21 cellular contexts compared by ENCODE assay signal in the genomic region with DNA sequence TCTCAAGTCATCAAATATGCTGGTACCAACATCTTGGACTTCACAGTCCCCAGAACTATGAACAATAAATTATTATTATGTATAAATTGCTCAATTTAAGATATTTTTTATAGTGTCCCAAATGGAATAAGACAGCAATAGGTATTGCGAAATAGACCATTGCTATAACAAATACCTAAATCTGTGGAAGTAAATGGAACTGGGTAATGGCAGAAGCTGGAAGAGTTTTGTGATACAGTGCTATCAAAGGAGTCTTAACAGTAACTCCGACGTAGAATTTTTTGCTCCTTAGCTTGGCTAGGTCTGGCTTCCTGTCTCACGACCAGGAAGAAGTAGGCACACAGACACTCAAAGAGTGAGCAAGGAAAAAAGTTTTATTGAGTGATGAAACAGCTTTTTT.
DNase-seq lines count a peak whose midpoint lies in the region; ATAC-seq, FAIRE-seq and TF ChIP-seq lines count a peak whose summit lies in the region.
"Had no signal": no experiment of that assay in that cellular context is flagged by ENCODE, and none has a peak within 500 bp of the region (broad histone marks: within the 10 kb centered on the region; RNA-seq: fewer than 3 reads in every experiment).

No MANE protein-coding gene starts in this region.

- H3K4me1 Mint-ChIP-seq in activated T-cell treated with anti-CD3 and anti-CD28 coated beads, Interleukin-2, amount 50 U/mL, for 72 hours (ENCODE audit: low read depth): no peaks in the 10 kb centered on the region
- H3K4me1 Mint-ChIP-seq: CD14-positive monocyte; CD8-positive, alpha-beta memory T cell had no signal

- H3K27me3 Mint-ChIP-seq in activated T-cell treated with anti-CD3 and anti-CD28 coated beads, Interleukin-2, amount 50 U/mL, for 72 hours (ENCODE audit: low read depth): no peaks in the 10 kb centered on the region
- H3K27me3 Mint-ChIP-seq: CD4-positive, alpha-beta T cell; CD8-positive, alpha-beta memory T cell had no signal

- H2AFZ ChIP-seq in ACC112 (ENCODE audit: low read length, unreplicated experiment) (peak overlapping the region; percentile 25), K562 (ENCODE audit: low read depth, low read length) (no peak overlapping the region)

- no peaks in the 10 kb centered on the region for H4K20me1 ChIP-seq in K562 (replicated peaks; ENCODE audit: control insufficient read depth, insufficient read depth, low read length)
- H4K20me1 ChIP-seq: BLaER1 treated with 17β-estradiol and CSF1 and Interleukin-3, amounts not matched to agents 10 nM and 100 nM had no signal

- TF ChIP-seq RAD21 in Ishikawa (IDR thresholded peaks at IDR 0.05; ENCODE audit: low read depth) (no peak), K562 (CRISPR knock-in tag; conservative IDR thresholded peaks at IDR 0.05 in 1 of 2, IDR thresholded peaks at IDR 0.05 in 1 of 2) (no peak)

- in situ Hi-C loops in K562 (cut with MboI): no loop called here
- in situ Hi-C loops in GM13977 (cut with MboI; ENCODE audit: low pct_unique_long_range_greater_than_20kb, low sequenced_read_pairs, unreplicated experiment): no loop called here

- TF ChIP-seq EP300 in Ishikawa (IDR thresholded peaks at IDR 0.05; ENCODE audit: borderline replicate concordance) (no peak), K562 (IDR thresholded peaks at IDR 0.05; ENCODE audit: low read length) (no peak)

- TF ChIP-seq CTCF in K562 (IDR thresholded peaks at IDR 0.05 in 2 of 3, conservative IDR thresholded peaks at IDR 0.05 in 1 of 3; ENCODE audit: insufficient read depth in 2 of 3, low read depth in 1 of 3, low read length in 3 of 3): no peak
- no peak for TF ChIP-seq CTCF in GM13977 (IDR thresholded peaks at IDR 0.05; ENCODE audit: extremely low read depth, insufficient read depth, missing control alignments)

- no peak overlapping the region for H3K4me2 ChIP-seq in K562 (ENCODE audit: insufficient read depth, low read length)
- H3K4me2 ChIP-seq: BLaER1 treated with 17β-estradiol and CSF1 and Interleukin-3, amounts not matched to agents 10 nM and 100 nM had no signal

- ATAC-seq in K562: no peak
- no peak for ATAC-seq in activated T-cell treated with anti-CD3 and anti-CD28 coated beads, Interleukin-2, amount 50 U/mL, for 72 hours (replicated peaks in 1 of 2)
- ATAC-seq: GM12878 had no signal

- H3K4me1 ChIP-seq in ACC112 (ENCODE audit: control insufficient read depth, insufficient read depth, low read length, unreplicated experiment) (no peaks in the 10 kb centered on the region), K562 (replicated peaks in 1 of 2; ENCODE audit: control insufficient read depth in 2 of 2, insufficient read depth in 2 of 2, low read length in 2 of 2) (no peaks in the 10 kb centered on the region), small intestine (ENCODE audit: control insufficient read depth in 2 of 2, insufficient read depth in 1 of 2, low read depth in 1 of 2, low read length in 1 of 2) (no peaks in the 10 kb centered on the region)
- H3K4me1 ChIP-seq: BE2C; BLaER1 treated with 17β-estradiol and CSF1 and Interleukin-3, amounts not matched to agents 10 nM and 100 nM had no signal

- H3K4me3 Mint-ChIP-seq in activated T-cell treated with anti-CD3 and anti-CD28 coated beads, Interleukin-2, amount 50 U/mL, for 72 hours: no peak overlapping the region
- H3K4me3 Mint-ChIP-seq: CD14-positive monocyte; CD4-positive, alpha-beta T cell; CD8-positive, alpha-beta memory T cell had no signal

- peaks cover 4% of the 10 kb centered on the region in 2 donors for H3K9me3 Mint-ChIP-seq in activated T-cell treated with anti-CD3 and anti-CD28 coated beads, Interleukin-2, amount 50 U/mL, for 72 hours

- FAIRE-seq in K562 (lab: Jason Lieb, UNC) (no peak), small intestine (lab: Jason Lieb, UNC) (no peak)
- FAIRE-seq: GM12878 had no signal

- H3K9me3 ChIP-seq in K562 (replicated peaks; ENCODE audit: control insufficient read depth, insufficient read depth, low read depth, low read length): no peaks in the 10 kb centered on the region
- H3K9me3 ChIP-seq in small intestine (ENCODE audit: control insufficient read depth, low read depth): no peaks in the 10 kb centered on the region
- H3K9me3 ChIP-seq: BE2C; BLaER1 treated with 17β-estradiol and CSF1 and Interleukin-3, amounts not matched to agents 10 nM and 100 nM had no signal

- H3K9ac ChIP-seq in K562 (ENCODE audit: insufficient read depth in 1 of 2, low read depth in 2 of 2, low read length in 2 of 2): no peak overlapping the region
- H3K9ac ChIP-seq: BLaER1 treated with 17β-estradiol and CSF1 and Interleukin-3, amounts not matched to agents 10 nM and 100 nM had no signal

- intact Hi-C loops in K562 (cut with micrococcal nuclease): no loop called here

- H3K4me3 ChIP-seq in ACC112 (ENCODE audit: low read depth, low read length) (no peak overlapping the region), K562 (no peak overlapping the region), small intestine (ENCODE audit: low read depth in 1 of 2, low read length in 2 of 2) (no peak overlapping the region)
- H3K4me3 ChIP-seq: BLaER1 treated with 17β-estradiol and CSF1 and Interleukin-3, amounts not matched to agents 10 nM and 100 nM; GM12878 had no signal

- H3K36me3 ChIP-seq in ACC112 (ENCODE audit: insufficient read depth, low read length) (no peaks in the 10 kb centered on the region), K562 (ENCODE audit: control insufficient read depth, insufficient read depth, low read length) (no peaks in the 10 kb centered on the region), small intestine (ENCODE audit: control insufficient read depth in 2 of 2, insufficient read depth in 2 of 2, low read length in 2 of 2) (no peaks in the 10 kb centered on the region)
- H3K36me3 ChIP-seq: BE2C; BLaER1 treated with 17β-estradiol and CSF1 and Interleukin-3, amounts not matched to agents 10 nM and 100 nM had no signal

- H3K27me3 ChIP-seq in ACC112 (ENCODE audit: insufficient read depth, low read length) (no peaks in the 10 kb centered on the region), K562 (ENCODE audit: control insufficient read depth in 2 of 2, insufficient read depth in 2 of 2, low read length in 2 of 2) (no peaks in the 10 kb centered on the region), small intestine (ENCODE audit: control insufficient read depth in 2 of 2, insufficient read depth in 2 of 2, low read length in 2 of 2) (no peaks in the 10 kb centered on the region)
- H3K27me3 ChIP-seq: BE2C; BLaER1 treated with 17β-estradiol and CSF1 and Interleukin-3, amounts not matched to agents 10 nM and 100 nM had no signal

- H3K27ac Mint-ChIP-seq in activated T-cell treated with anti-CD3 and anti-CD28 coated beads, Interleukin-2, amount 50 U/mL, for 72 hours: no peak overlapping the region
- H3K27ac Mint-ChIP-seq: CD14-positive monocyte; CD4-positive, alpha-beta T cell; CD8-positive, alpha-beta memory T cell had no signal

- 0% methylated on average over 4 of the region's 4 CpGs for WGBS in K562 (ENCODE audit: insufficient coverage, low coverage, missing lambda C conversion rate)
- WGBS in small intestine, 3 donors: 79 to 87% (median 84%) methylated on average over 4 of the region's 4 CpGs

- H3K9me1 ChIP-seq in K562 (ENCODE audit: control insufficient read depth, insufficient read depth, low read length): no peaks in the 10 kb centered on the region

- POLR2A ChIA-PET in K562 (lab: Yijun Ruan, JAX): interaction anchor here (0.9 kb wide), 1 partner anchor 12 kb away, joined by 3 read pairs; no protein-coding TSS in a partner anchor

- CTCF ChIA-PET in K562 (lab: Yijun Ruan, JAX; ENCODE audit: low intra/inter-chr PET ratio): no interaction called here

- DNase-seq in K562 (ENCODE audit: extremely low read depth in 1 of 4, low spot score in 3 of 4) (no peak), GM13977 (ENCODE audit: low spot score) (no peak), small intestine (no peak)
- DNase-seq in activated T-cell treated with anti-CD3 and anti-CD28 coated beads, Interleukin-2, amount 50 U/mL, for 72 hours: no peak
- DNase-seq: ACHN; AML-193; BE2C; CD4-positive, alpha-beta T cell; CD8-positive, alpha-beta memory T cell; DMS 273 treated with DMSO at 0.1 percent for 48 hours; DMS79; EL; GDM1; GOT3; H7; HCEC 1CT had no signal

- BruUV-seq in K562 (replicated peaks; lab: Mats Ljungman, UMichigan): no TSS peak

- no peaks in the 10 kb centered on the region for H3K79me2 ChIP-seq in ACC112 (ENCODE audit: control insufficient read depth, insufficient read depth, low read length, unreplicated experiment)
- H3K79me2 ChIP-seq in K562 (ENCODE audit: control insufficient read depth, insufficient read depth, low read length): no peaks in the 10 kb centered on the region

- H3K36me3 Mint-ChIP-seq in activated T-cell treated with anti-CD3 and anti-CD28 coated beads, Interleukin-2, amount 50 U/mL, for 72 hours (ENCODE audit: insufficient read depth in 2 of 2): no peaks in the 10 kb centered on the region
- H3K36me3 Mint-ChIP-seq: CD14-positive monocyte; CD8-positive, alpha-beta memory T cell had no signal

- H3K27ac ChIP-seq in ACC112 (ENCODE audit: low read depth, low read length) (no peak overlapping the region), K562 (ENCODE audit: extremely low read depth, low read depth, low read length) (no peak overlapping the region), small intestine (ENCODE audit: low read depth in 1 of 2, low read length in 1 of 2) (no peak overlapping the region)
- H3K27ac ChIP-seq: BLaER1 treated with 17β-estradiol and CSF1 and Interleukin-3, amounts not matched to agents 10 nM and 100 nM had no signal

- no peak for TF ChIP-seq POLR2A in K562 (conservative IDR thresholded peaks at IDR 0.05)

TF ChIP-seq in Ishikawa, 13 proteins besides CTCF, POLR2A, EP300 and RAD21:
- TF ChIP-seq, protein P1, sequence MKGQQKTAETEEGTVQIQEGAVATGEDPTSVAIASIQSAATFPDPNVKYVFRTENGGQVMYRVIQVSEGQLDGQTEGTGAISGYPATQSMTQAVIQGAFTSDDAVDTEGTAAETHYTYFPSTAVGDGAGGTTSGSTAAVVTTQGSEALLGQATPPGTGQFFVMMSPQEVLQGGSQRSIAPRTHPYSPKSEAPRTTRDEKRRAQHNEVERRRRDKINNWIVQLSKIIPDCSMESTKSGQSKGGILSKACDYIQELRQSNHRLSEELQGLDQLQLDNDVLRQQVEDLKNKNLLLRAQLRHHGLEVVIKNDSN (IDR thresholded peaks at IDR 0.05): no peak
- TF ChIP-seq CEBPB (IDR thresholded peaks at IDR 0.05): peak; percentile 38

TF ChIP-seq in K562, 482 proteins besides CTCF, POLR2A, EP300 and RAD21:
- TF ChIP-seq TRIM24 (IDR thresholded peaks at IDR 0.05): no peak
- TF ChIP-seq CEBPG (CRISPR knock-in tag; IDR thresholded peaks at IDR 0.05): no peak
- TF ChIP-seq CEBPG (tag; conservative IDR thresholded peaks at IDR 0.05 in 1 of 2, IDR thresholded peaks at IDR 0.05 in 1 of 2): peak in 1 of 2 experiments; percentile 86; a peak in 2 of 4 replicates
- peak; percentile 81 for TF ChIP-seq CEBPB (tag; IDR thresholded peaks at IDR 0.05)
